1 cellular context compared by ENCODE assay signal in genomic region chr17:56913000-56913866, GRCh38.
TF ChIP-seq lines count a peak whose summit lies in the region.

No MANE protein-coding gene starts in this region.

TF ChIP-seq in GM12878, 131 proteins besides CTCF, POLR2A, EP300 and RAD21 (continued from another document and continues in another):
- TF ChIP-seq ZNF687 (IDR thresholded peaks at IDR 0.05), result no peak
- TF ChIP-seq SUZ12 (IDR thresholded peaks at IDR 0.05; ENCODE audit: unreplicated experiment), result no peak
- TF ChIP-seq JUND (IDR thresholded peaks at IDR 0.05; ENCODE audit: low read depth, low read length), result no peak
- TF ChIP-seq USF1 (IDR thresholded peaks at IDR 0.05; ENCODE audit: borderline replicate concordance, extremely low read length, insufficient read depth, low read depth, low read length), result no peak
- TF ChIP-seq CBX5 (IDR thresholded peaks at IDR 0.05; ENCODE audit: low read depth), result no peak
- 0 out of 2 replicates have a peak, but pooled peaks have one; percentile 1 for TF ChIP-seq NR2F1 (conservative IDR thresholded peaks at IDR 0.05)
- no peak for TF ChIP-seq NR2C1 (IDR thresholded peaks at IDR 0.05)
- no peak for TF ChIP-seq CREM (IDR thresholded peaks at IDR 0.05; ENCODE audit: low read depth)
- TF ChIP-seq HSF1 (IDR thresholded peaks at IDR 0.05; ENCODE audit: low read depth, low read length), result no peak
- no peak; the same call in 1 of the 2 replicates for TF ChIP-seq GATAD2B (conservative IDR thresholded peaks at IDR 0.05; ENCODE audit: low read depth)
- TF ChIP-seq STAT1 (conservative IDR thresholded peaks at IDR 0.05), result no peak
- TF ChIP-seq FOXM1 (IDR thresholded peaks at IDR 0.05; ENCODE audit: low read depth, low read length), result no peak
- TF ChIP-seq MAX (IDR thresholded peaks at IDR 0.05; ENCODE audit: low read depth, low read length), result no peak
- TF ChIP-seq MYC (IDR thresholded peaks at IDR 0.05; ENCODE audit: insufficient read depth, insufficient read length, insufficient replicate concordance, low read length, severe bottlenecking), result no peak
- TF ChIP-seq SREBF1 (IDR thresholded peaks at IDR 0.05; ENCODE audit: low read length), result no peak
- no peak for TF ChIP-seq ZZZ3 (IDR thresholded peaks at IDR 0.05; ENCODE audit: control insufficient read depth, insufficient read length, low read depth)
- no peak for TF ChIP-seq BCL11A (IDR thresholded peaks at IDR 0.05; ENCODE audit: low read depth, low read length)
- no peak for TF ChIP-seq SIX5 (IDR thresholded peaks at IDR 0.05; ENCODE audit: low read depth, low read length, severe bottlenecking)
- no peak for TF ChIP-seq GABPA (IDR thresholded peaks at IDR 0.05; ENCODE audit: low read depth)
- TF ChIP-seq BHLHE40 (IDR thresholded peaks at IDR 0.05; ENCODE audit: borderline replicate concordance in 1 of 2, low read depth in 2 of 2, low read length in 1 of 2), result no peak
- no peak for TF ChIP-seq ATF7 (IDR thresholded peaks at IDR 0.05; ENCODE audit: low read depth)
- TF ChIP-seq ZNF274 (IDR thresholded peaks at IDR 0.05; ENCODE audit: insufficient read depth, insufficient read length), result no peak
- TF ChIP-seq ASH2L (IDR thresholded peaks at IDR 0.05; ENCODE audit: borderline replicate concordance, low read depth), result no peak
- no peak for TF ChIP-seq CBFB (IDR thresholded peaks at IDR 0.05; ENCODE audit: low read depth)
- TF ChIP-seq CEBPB (IDR thresholded peaks at IDR 0.05; ENCODE audit: borderline replicate concordance in 1 of 2, low read depth in 2 of 2, low read length in 2 of 2), result no peak
- no peak for TF ChIP-seq FOXK2 (IDR thresholded peaks at IDR 0.05)
- no peak for TF ChIP-seq NFXL1 (IDR thresholded peaks at IDR 0.05; ENCODE audit: borderline replicate concordance)
- no peak; the same call in 1 of the 2 replicates for TF ChIP-seq HDGF (IDR thresholded peaks at IDR 0.05)
- no peak for TF ChIP-seq ZBTB11 (CRISPR knock-in tag; IDR thresholded peaks at IDR 0.05)
- TF ChIP-seq NKRF (conservative IDR thresholded peaks at IDR 0.05), result peak; percentile 63; the same call in 1 of the 2 replicates
- no peak for TF ChIP-seq ZBTB4 (CRISPR knock-in tag; IDR thresholded peaks at IDR 0.05)
- TF ChIP-seq ZNF207 (IDR thresholded peaks at IDR 0.05; ENCODE audit: borderline replicate concordance), result no peak
- no peak for TF ChIP-seq SRF (IDR thresholded peaks at IDR 0.05; ENCODE audit: low read depth in 2 of 2, low read length in 2 of 2)
- TF ChIP-seq KDM1A (IDR thresholded peaks at IDR 0.05; ENCODE audit: borderline replicate concordance), result no peak
- TF ChIP-seq SKIL (IDR thresholded peaks at IDR 0.05; ENCODE audit: low read depth, poor library complexity, severe bottlenecking), result no peak
- TF ChIP-seq MEF2B (IDR thresholded peaks at IDR 0.05; ENCODE audit: partially characterized antibody, poor library complexity, severe bottlenecking), result no peak
- TF ChIP-seq PBX3 (IDR thresholded peaks at IDR 0.05; ENCODE audit: insufficient replicate concordance, low read depth, low read length), result no peak
- TF ChIP-seq BCL3 (IDR thresholded peaks at IDR 0.05; ENCODE audit: borderline replicate concordance, insufficient read depth, low read depth, low read length, poor library complexity, severe bottlenecking), result no peak
- 0 out of 2 replicates have a peak, but pooled peaks have one; percentile 3 for TF ChIP-seq CREB1 (IDR thresholded peaks at IDR 0.05; ENCODE audit: low read depth)
- TF ChIP-seq LARP7 (IDR thresholded peaks at IDR 0.05), result peak; percentile 65
- no peak for TF ChIP-seq HDAC6 (IDR thresholded peaks at IDR 0.05; ENCODE audit: unreplicated experiment)
- peak; percentile 23; the same call in 1 of the 2 replicates for TF ChIP-seq MXI1 (IDR thresholded peaks at IDR 0.05; ENCODE audit: low read depth, low read length)
- TF ChIP-seq SIN3A (IDR thresholded peaks at IDR 0.05; ENCODE audit: low read depth, low read length), result peak; percentile 30; the same call in 1 of the 2 replicates
